1 cellular context compared by ENCODE assay signal in genomic region chr20:63466250-63466825, GRCh38.
TF ChIP-seq lines count a peak whose summit lies in the region.

No MANE protein-coding gene starts in this region.

TF ChIP-seq in HepG2, 621 proteins besides CTCF, POLR2A, EP300 and RAD21:
- 0 out of 2 replicates have a peak, but pooled peaks have one; percentile 44 for TF ChIP-seq EEA1 (CRISPR knock-in tag; IDR thresholded peaks at IDR 0.05; ENCODE audit: borderline replicate concordance)
- no peak for TF ChIP-seq NR2F2 (IDR thresholded peaks at IDR 0.05; ENCODE audit: borderline replicate concordance, low read depth)
- no peak for TF ChIP-seq ZBTB3 (CRISPR knock-in tag; IDR thresholded peaks at IDR 0.05; ENCODE audit: borderline replicate concordance, low read depth)
- TF ChIP-seq RAD51 (IDR thresholded peaks at IDR 0.05; ENCODE audit: borderline replicate concordance), result peak; percentile 89
- TF ChIP-seq ZNF280B (CRISPR knock-in tag; IDR thresholded peaks at IDR 0.05; ENCODE audit: borderline replicate concordance), result 0 out of 2 replicates have a peak, but pooled peaks have one; percentile 24
- no peak for TF ChIP-seq KDM1A (CRISPR knock-in tag; IDR thresholded peaks at IDR 0.05)
- no peak for TF ChIP-seq SNAPC2 (CRISPR knock-in tag; IDR thresholded peaks at IDR 0.05)
- no peak for TF ChIP-seq ZNF33A (CRISPR knock-in tag; IDR thresholded peaks at IDR 0.05; ENCODE audit: borderline replicate concordance)
- no peak for TF ChIP-seq ZNF143 (CRISPR knock-in tag; IDR thresholded peaks at IDR 0.05)
- peak; percentile 71; the same call in 1 of the 2 replicates for TF ChIP-seq DNMT1 (CRISPR knock-in tag; IDR thresholded peaks at IDR 0.05)
- no peak for TF ChIP-seq PAF1 (CRISPR knock-in tag; IDR thresholded peaks at IDR 0.05)
- TF ChIP-seq ELK4 (CRISPR knock-in tag; IDR thresholded peaks at IDR 0.05; ENCODE audit: borderline replicate concordance), result no peak
- TF ChIP-seq CREB1 (IDR thresholded peaks at IDR 0.05), result peak; percentile 42; the same call in 1 of the 2 replicates
- TF ChIP-seq CREB1 (CRISPR knock-in tag; IDR thresholded peaks at IDR 0.05), result no peak
- no peak for TF ChIP-seq ZNF274 (CRISPR knock-in tag; IDR thresholded peaks at IDR 0.05)
- no peak for TF ChIP-seq RERE (CRISPR knock-in tag; IDR thresholded peaks at IDR 0.05; ENCODE audit: low read depth)
- no peak for TF ChIP-seq ZNF383 (CRISPR knock-in tag; IDR thresholded peaks at IDR 0.05; ENCODE audit: borderline replicate concordance)
- peak; percentile 73 for TF ChIP-seq USF2 (IDR thresholded peaks at IDR 0.05; ENCODE audit: low read depth, low read length)
- no peak for TF ChIP-seq USF2 (CRISPR knock-in tag; IDR thresholded peaks at IDR 0.05; ENCODE audit: borderline replicate concordance)
- no peak for TF ChIP-seq ZNF563 (CRISPR knock-in tag; IDR thresholded peaks at IDR 0.05)
- no peak for TF ChIP-seq JUN (CRISPR knock-in tag; IDR thresholded peaks at IDR 0.05)
- no peak for TF ChIP-seq MEIS1 (CRISPR knock-in tag; IDR thresholded peaks at IDR 0.05; ENCODE audit: borderline replicate concordance)
TF ChIP-seq in HepG2: peak in this region for 6.
